In genomic region chr11:61372659-61373058, GRCh38 we compare ENCODE assay signal across 18 cellular contexts. TPM values are rescaled to one million over a fixed set of nuclear protein-coding genes. Genes with fewer than 3 reads are reported as not detected.
DNase-seq lines count a peak whose midpoint lies in the region; ATAC-seq, FAIRE-seq and TF ChIP-seq lines count a peak whose summit lies in the region.
"Had no signal": no experiment of that assay in that cellular context is flagged by ENCODE, and none has a peak within 500 bp of the region (broad histone marks: within the 10 kb centered on the region; RNA-seq: fewer than 3 reads in every experiment).

No MANE protein-coding gene starts in this region.

- H3K36me3 Mint-ChIP-seq in effector memory CD8-positive, alpha-beta T cell (ENCODE audit: insufficient read depth), result peaks cover 19% of the 10 kb centered on the region
- H3K36me3 Mint-ChIP-seq in stimulated activated effector memory CD8-positive, alpha-beta T cell treated with anti-CD3 and anti-CD28 coated beads, Interleukin-12 subunit alpha, Interleukin-12 subunit beta, amount 100 ng/mL, for 72 hours, result peaks cover 70% of the 10 kb centered on the region
- peaks cover 19% of the 10 kb centered on the region for H3K36me3 Mint-ChIP-seq in chondrocyte (ENCODE audit: low read depth)

- DNase-seq in HEK293T (ENCODE audit: extremely low spot score), result no peak
- no peak for DNase-seq in effector memory CD8-positive, alpha-beta T cell
- DNase-seq in stimulated activated effector memory CD8-positive, alpha-beta T cell treated with anti-CD3 and anti-CD28 coated beads, Interleukin-12 subunit alpha, Interleukin-12 subunit beta, amount 100 ng/mL, for 72 hours (ENCODE audit: low spot score in 2 of 2), result no peak
- DNase-seq in chondrocyte (ENCODE audit: low spot score), result no peak
- DNase-seq: Caco-2; CD8-positive, alpha-beta T cell; DMS79; GDM1; GM23248; H7 had no signal

- no peak for TF ChIP-seq CTCF in chondrocyte (IDR thresholded peaks at IDR 0.05)

- CTCF ChIA-PET in HEK293T (lab: Yijun Ruan, JAX), result no interaction called here

- H3K4me3 Mint-ChIP-seq in effector memory CD8-positive, alpha-beta T cell, result no peak overlapping the region
- H3K4me3 Mint-ChIP-seq in stimulated activated effector memory CD8-positive, alpha-beta T cell treated with anti-CD3 and anti-CD28 coated beads, Interleukin-12 subunit alpha, Interleukin-12 subunit beta, amount 100 ng/mL, for 72 hours, result no peak overlapping the region
- H3K4me3 Mint-ChIP-seq in chondrocyte (ENCODE audit: unreplicated experiment), result no peak overlapping the region
- H3K4me3 Mint-ChIP-seq: CD14-positive monocyte; CD8-positive, alpha-beta T cell had no signal

- no peak for ATAC-seq in effector memory CD8-positive, alpha-beta T cell (replicated peaks)
- no peak for ATAC-seq in stimulated activated effector memory CD8-positive, alpha-beta T cell treated with anti-CD3 and anti-CD28 coated beads, Interleukin-12 subunit alpha, Interleukin-12 subunit beta, amount 100 ng/mL, for 72 hours
- ATAC-seq in HG03469 (IDR thresholded peaks at IDR 0.05; ENCODE audit: unreplicated experiment), result no peak
- ATAC-seq in GM18511 (IDR thresholded peaks at IDR 0.05; ENCODE audit: unreplicated experiment), result no peak
- ATAC-seq: CD8-positive, alpha-beta T cell; HepG2 had no signal

- POLR2A ChIA-PET in HEK293T (lab: Yijun Ruan, JAX), result no interaction called here

- FAIRE-seq in G401.6 (lab: Jason Lieb, UNC), result peak; percentile 19
- FAIRE-seq: GM12892, GM19239, HepG2, HTR-8/SVneo had no signal

- H3K27me3 Mint-ChIP-seq in effector memory CD8-positive, alpha-beta T cell, result no peaks in the 10 kb centered on the region
- H3K27me3 Mint-ChIP-seq in chondrocyte (ENCODE audit: low read depth), result no peaks in the 10 kb centered on the region

- peak overlapping the region; percentile 44 to 60 for H3K27ac Mint-ChIP-seq in effector memory CD8-positive, alpha-beta T cell
- peak overlapping the region; percentile 50 for H3K27ac Mint-ChIP-seq in stimulated activated effector memory CD8-positive, alpha-beta T cell treated with anti-CD3 and anti-CD28 coated beads, Interleukin-12 subunit alpha, Interleukin-12 subunit beta, amount 100 ng/mL, for 72 hours
- H3K27ac Mint-ChIP-seq in chondrocyte (ENCODE audit: unreplicated experiment), result no peak overlapping the region
- H3K27ac Mint-ChIP-seq: CD8-positive, alpha-beta T cell had no signal

- peaks cover 0 to 1% of the 10 kb centered on the region in 2 donors for H3K4me1 Mint-ChIP-seq in effector memory CD8-positive, alpha-beta T cell (ENCODE audit: low read depth in 2 of 2)
- H3K4me1 Mint-ChIP-seq in stimulated activated effector memory CD8-positive, alpha-beta T cell treated with anti-CD3 and anti-CD28 coated beads, Interleukin-12 subunit alpha, Interleukin-12 subunit beta, amount 100 ng/mL, for 72 hours, result peaks cover 10% of the 10 kb centered on the region
- peaks cover 12% of the 10 kb centered on the region for H3K4me1 Mint-ChIP-seq in chondrocyte (ENCODE audit: low read depth)

- no peaks in the 10 kb centered on the region for H3K9me3 Mint-ChIP-seq in effector memory CD8-positive, alpha-beta T cell
- no peaks in the 10 kb centered on the region for H3K9me3 Mint-ChIP-seq in stimulated activated effector memory CD8-positive, alpha-beta T cell treated with anti-CD3 and anti-CD28 coated beads, Interleukin-12 subunit alpha, Interleukin-12 subunit beta, amount 100 ng/mL, for 72 hours
- H3K9me3 Mint-ChIP-seq in chondrocyte (ENCODE audit: low read depth), result no peaks in the 10 kb centered on the region
- H3K9me3 Mint-ChIP-seq: CD8-positive, alpha-beta T cell had no signal

TF ChIP-seq in HEK293T, 16 proteins besides CTCF, POLR2A, EP300 and RAD21:
- no peak for TF ChIP-seq CTBP1 (IDR thresholded peaks at IDR 0.05; ENCODE audit: borderline replicate concordance)
- peak; percentile 67 for TF ChIP-seq ZNF384 (IDR thresholded peaks at IDR 0.05)
- TF ChIP-seq SP1 (IDR thresholded peaks at IDR 0.05), result no peak

RNA-seq across cellular contexts. Expression of gene TMEM138, which starts 10.5 kb away (rescaled TPM):
- total RNA-seq in chondrocyte, result 39.2 to 60.0 TPM (median 46.7 TPM) in 3 replicates

RNA-seq across cellular contexts. Expression of gene CYB561A3, which starts 11.0 kb away (rescaled TPM):
- 40.8 to 60.0 TPM (median 41.4 TPM) in 3 replicates for total RNA-seq in chondrocyte

RNA-seq across cellular contexts. Expression of gene TMEM216, which starts 19.7 kb away (rescaled TPM):
- 9.3 to 14.4 TPM (median 9.8 TPM) in 3 replicates for total RNA-seq in chondrocyte

RNA-seq across cellular contexts. Expression of gene TKFC, which starts 39.6 kb away (rescaled TPM):
- total RNA-seq in chondrocyte, result 31.9 to 41.4 TPM (median 32.2 TPM) in 3 replicates

RNA-seq across cellular contexts. Expression of gene DDB1, which starts 39.8 kb away (rescaled TPM):
- 188 to 264 TPM (median 194 TPM) in 3 replicates for total RNA-seq in chondrocyte
